Comparison of ENCODE assay signal across 1 cellular context in genomic region chr2:98608118-98608961, GRCh38.
TF ChIP-seq lines count a peak whose summit lies in the region.

Gene COA5 (minus strand): TSS chr2:98608512. CDS start chr2:98608405, 107 bp downstream.
A gene with protein sequence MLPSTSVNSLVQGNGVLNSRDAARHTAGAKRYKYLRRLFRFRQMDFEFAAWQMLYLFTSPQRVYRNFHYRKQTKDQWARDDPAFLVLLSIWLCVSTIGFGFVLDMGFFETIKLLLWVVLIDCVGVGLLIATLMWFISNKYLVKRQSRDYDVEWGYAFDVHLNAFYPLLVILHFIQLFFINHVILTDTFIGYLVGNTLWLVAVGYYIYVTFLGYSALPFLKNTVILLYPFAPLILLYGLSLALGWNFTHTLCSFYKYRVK (plus strand): TSS chr2:98608589. CDS start chr2:98609760, 1,171 bp downstream.

TF ChIP-seq in HepG2, 621 proteins besides CTCF, POLR2A, EP300 and RAD21 (continued from another document):
- TF ChIP-seq ZNF768 (CRISPR knock-in tag; IDR thresholded peaks at IDR 0.05) (peak; percentile 86), FOXP4 (CRISPR knock-in tag; IDR thresholded peaks at IDR 0.05) (peak; percentile 67; the same call in 1 of the 2 replicates), JUN (CRISPR knock-in tag; IDR thresholded peaks at IDR 0.05) (peak; percentile 36; the same call in 1 of the 2 replicates), ATF1 (CRISPR knock-in tag; IDR thresholded peaks at IDR 0.05) (peak; percentile 52; the same call in 1 of the 2 replicates), STAT5B (CRISPR knock-in tag; IDR thresholded peaks at IDR 0.05) (no peak), ZNF512 (CRISPR knock-in tag; IDR thresholded peaks at IDR 0.05) (0 out of 2 replicates have a peak, but pooled peaks have one; percentile 15), FOXK1 (CRISPR knock-in tag; IDR thresholded peaks at IDR 0.05; ENCODE audit: borderline replicate concordance, low read depth) (peak; percentile 97), GATAD2A (CRISPR knock-in tag; IDR thresholded peaks at IDR 0.05) (peak; percentile 61), JARID2 (CRISPR knock-in tag; IDR thresholded peaks at IDR 0.05; ENCODE audit: insufficient replicate concordance) (peak; percentile 81), ZNF446 (CRISPR knock-in tag; IDR thresholded peaks at IDR 0.05) (peak; percentile 93), HOXA5 (CRISPR knock-in tag; IDR thresholded peaks at IDR 0.05) (peak; percentile 98), ZNF883 (CRISPR knock-in tag; IDR thresholded peaks at IDR 0.05; ENCODE audit: not compliant biosample characterization) (peak; percentile 98)
- TF ChIP-seq, protein P1, sequence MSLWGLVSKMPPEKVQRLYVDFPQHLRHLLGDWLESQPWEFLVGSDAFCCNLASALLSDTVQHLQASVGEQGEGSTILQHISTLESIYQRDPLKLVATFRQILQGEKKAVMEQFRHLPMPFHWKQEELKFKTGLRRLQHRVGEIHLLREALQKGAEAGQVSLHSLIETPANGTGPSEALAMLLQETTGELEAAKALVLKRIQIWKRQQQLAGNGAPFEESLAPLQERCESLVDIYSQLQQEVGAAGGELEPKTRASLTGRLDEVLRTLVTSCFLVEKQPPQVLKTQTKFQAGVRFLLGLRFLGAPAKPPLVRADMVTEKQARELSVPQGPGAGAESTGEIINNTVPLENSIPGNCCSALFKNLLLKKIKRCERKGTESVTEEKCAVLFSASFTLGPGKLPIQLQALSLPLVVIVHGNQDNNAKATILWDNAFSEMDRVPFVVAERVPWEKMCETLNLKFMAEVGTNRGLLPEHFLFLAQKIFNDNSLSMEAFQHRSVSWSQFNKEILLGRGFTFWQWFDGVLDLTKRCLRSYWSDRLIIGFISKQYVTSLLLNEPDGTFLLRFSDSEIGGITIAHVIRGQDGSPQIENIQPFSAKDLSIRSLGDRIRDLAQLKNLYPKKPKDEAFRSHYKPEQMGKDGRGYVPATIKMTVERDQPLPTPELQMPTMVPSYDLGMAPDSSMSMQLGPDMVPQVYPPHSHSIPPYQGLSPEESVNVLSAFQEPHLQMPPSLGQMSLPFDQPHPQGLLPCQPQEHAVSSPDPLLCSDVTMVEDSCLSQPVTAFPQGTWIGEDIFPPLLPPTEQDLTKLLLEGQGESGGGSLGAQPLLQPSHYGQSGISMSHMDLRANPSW (CRISPR knock-in tag; IDR thresholded peaks at IDR 0.05; ENCODE audit: borderline replicate concordance): no peak; the same call in 1 of the 2 replicates
